In the genomic region with DNA sequence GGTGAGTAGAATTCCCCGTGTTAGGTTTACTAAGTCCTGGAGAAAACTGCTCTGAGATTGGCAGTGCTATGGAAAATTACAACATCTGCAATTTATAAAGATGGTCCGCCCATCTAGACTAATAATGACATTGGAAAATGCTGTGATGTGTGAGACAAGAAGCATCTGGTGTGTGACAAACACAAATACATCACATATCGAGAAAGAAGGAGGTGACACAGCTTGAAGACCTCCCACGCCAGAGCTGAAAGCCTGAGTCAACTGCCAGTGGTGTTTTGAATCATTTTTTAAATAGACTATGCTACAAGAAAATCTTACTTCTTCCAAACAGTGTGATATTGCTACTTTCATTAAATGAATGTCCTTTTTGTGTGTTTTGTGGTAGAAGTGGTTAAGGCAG, we compare ENCODE assay signal across 19 cellular contexts. TPM values are rescaled to one million over a fixed set of nuclear protein-coding genes. Genes with fewer than 3 reads are reported as not detected.
DNase-seq lines count a peak whose midpoint lies in the region; ATAC-seq and TF ChIP-seq lines count a peak whose summit lies in the region.
"Had no signal": no experiment of that assay in that cellular context is flagged by ENCODE, and none has a peak within 500 bp of the region (broad histone marks: within the 10 kb centered on the region; RNA-seq: fewer than 3 reads in every experiment).

No MANE protein-coding gene starts in this region.

- peaks cover 22% of the 10 kb centered on the region for H3K36me3 Mint-ChIP-seq in T-helper 2 cell treated with Interferon-gamma antibody and Interleukin-4, amounts not matched to agents 5 μg/mL and 100 μg/mL, for 36 hours (ENCODE audit: low read depth)

- H3K27me3 Mint-ChIP-seq in T-helper 2 cell treated with Interferon-gamma antibody and Interleukin-4, amounts not matched to agents 5 μg/mL and 100 μg/mL, for 36 hours (ENCODE audit: low read depth), result no peaks in the 10 kb centered on the region
- H3K27me3 Mint-ChIP-seq: CD4-positive, CD25-positive, alpha-beta regulatory T cell; naive thymus-derived CD4-positive, alpha-beta T cell had no signal

- peaks cover 4% of the 10 kb centered on the region for H3K4me1 Mint-ChIP-seq in T-helper 2 cell treated with Interferon-gamma antibody and Interleukin-4, amounts not matched to agents 5 μg/mL and 100 μg/mL, for 36 hours (ENCODE audit: low read depth)

- no peak overlapping the region for H3K27ac Mint-ChIP-seq in T-helper 2 cell treated with Interferon-gamma antibody and Interleukin-4, amounts not matched to agents 5 μg/mL and 100 μg/mL, for 36 hours
- H3K27ac Mint-ChIP-seq: naive thymus-derived CD4-positive, alpha-beta T cell had no signal

- no peak overlapping the region for H3K4me3 Mint-ChIP-seq in T-helper 2 cell treated with Interferon-gamma antibody and Interleukin-4, amounts not matched to agents 5 μg/mL and 100 μg/mL, for 36 hours
- H3K4me3 Mint-ChIP-seq: CD4-positive, CD25-positive, alpha-beta regulatory T cell; naive thymus-derived CD4-positive, alpha-beta T cell had no signal

- peak; percentile 49 for DNase-seq in stimulated activated CD4-positive, alpha-beta T cell treated with anti-CD3 and anti-CD28 coated beads, Interleukin-15, amount 100 ng/mL, for 24 hours
- DNase-seq in stimulated activated CD4-positive, alpha-beta T cell treated with anti-CD3 and anti-CD28 coated beads, Interleukin-4, amount 100 ng/mL, for 1 hour, result no peak
- DNase-seq in T-helper 2 cell treated with Interferon-gamma antibody and Interleukin-4, amounts not matched to agents 5 μg/mL and 100 μg/mL, for 36 hours (ENCODE audit: low spot score), result peak; percentile 53
- DNase-seq in foreskin fibroblast (peak; percentile 22 to 23), mesenteric fat pad (ENCODE audit: low spot score) (no peak), cortex of kidney (lab: John Stamatoyannopoulos, UW) (no peak)
- no peak for DNase-seq in stimulated activated naive CD8-positive, alpha-beta T cell treated with anti-CD3 and anti-CD28 coated beads, Interleukin-15, Interleukin-2, amounts not matched to agents 100 U/mL and 50 U/mL, for 24 hours
- DNase-seq: DMS79 treated with DMSO at 0.1 percent for 48 hours; gastrocnemius medialis; lower lobe of right lung; naive thymus-derived CD4-positive, alpha-beta T cell; NCI-H1436 treated with DMSO at 0.1 percent for 48 hours; NCI-H226; SHP77; T-helper 9 cell had no signal

- no peak overlapping the region for H3K4me3 ChIP-seq in foreskin fibroblast (ENCODE audit: low read depth in 1 of 2, low read length in 2 of 2)
- H3K4me3 ChIP-seq: gastrocnemius medialis, HAP-1, lower lobe of right lung, prostate gland had no signal

- ATAC-seq in stimulated activated naive CD8-positive, alpha-beta T cell treated with anti-CD3 and anti-CD28 coated beads, Interleukin-15, Interleukin-2, amounts not matched to agents 100 U/mL and 50 U/mL, for 24 hours, result peak; percentile 28
- ATAC-seq in HG03039 (IDR thresholded peaks at IDR 0.05; ENCODE audit: unreplicated experiment), result no peak
- ATAC-seq: gastrocnemius medialis; naive thymus-derived CD4-positive, alpha-beta T cell had no signal

- TF ChIP-seq CTCF in foreskin fibroblast (IDR thresholded peaks at IDR 0.05; ENCODE audit: low read depth, low read length), result no peak

- H3K9me3 Mint-ChIP-seq in T-helper 2 cell treated with Interferon-gamma antibody and Interleukin-4, amounts not matched to agents 5 μg/mL and 100 μg/mL, for 36 hours, result no peaks in the 10 kb centered on the region
- H3K9me3 Mint-ChIP-seq: CD4-positive, CD25-positive, alpha-beta regulatory T cell; naive thymus-derived CD4-positive, alpha-beta T cell had no signal

RNA-seq across cellular contexts. Expression of gene ANO7, which starts 8.6 kb away (rescaled TPM):
- total RNA-seq in mesenteric fat pad, result 1.7 TPM

RNA-seq across cellular contexts. Expression of gene PPP1R7, which starts 29.6 kb away (rescaled TPM):
- 48.9 TPM for total RNA-seq in mesenteric fat pad

RNA-seq across cellular contexts. Expression of gene PASK, which starts 30.6 kb away (rescaled TPM):
- 6.4 TPM for total RNA-seq in mesenteric fat pad

Comparison
In these comparisons a context has a peak if more than half of its experiments do, and no peak if none do; other contexts are left out.
1. DNase-seq: peak in stimulated activated CD4-positive, alpha-beta T cell treated with anti-CD3 and anti-CD28 coated beads, Interleukin-15, amount 100 ng/mL, for 24 hours (single experiment), T-helper 2 cell treated with Interferon-gamma antibody and Interleukin-4, amounts not matched to agents 5 μg/mL and 100 μg/mL, for 36 hours (single experiment) and foreskin fibroblast (2 of 2); none in stimulated activated CD4-positive, alpha-beta T cell treated with anti-CD3 and anti-CD28 coated beads, Interleukin-4, amount 100 ng/mL, for 1 hour (single experiment), stimulated activated naive CD8-positive, alpha-beta T cell treated with anti-CD3 and anti-CD28 coated beads, Interleukin-15, Interleukin-2, amounts not matched to agents 100 U/mL and 50 U/mL, for 24 hours (single experiment), mesenteric fat pad (single experiment) and cortex of kidney (single experiment).